Comparison of ENCODE assay signal across 24 cellular contexts in genomic region chr19:38497907-38498306, GRCh38.
"Had no signal": no experiment of that assay in that cellular context is flagged by ENCODE, and none has a peak within 500 bp of the region (broad histone marks: within the 10 kb centered on the region; RNA-seq: fewer than 3 reads in every experiment).

No MANE protein-coding gene starts in this region.

- H2AFZ ChIP-seq: hepatocyte, neural progenitor cell had no signal

- H3K4me1 ChIP-seq: esophagus squamous epithelium, gastroesophageal sphincter, left ventricle myocardium inferior, lower lobe of right lung, neural progenitor cell, pancreas, thyroid gland had no signal

- H3K27ac ChIP-seq: esophagus squamous epithelium, gastroesophageal sphincter, hepatocyte, left ventricle myocardium inferior, lower lobe of right lung, neural progenitor cell, pancreas, thyroid gland had no signal

- H3K9me3 ChIP-seq: esophagus squamous epithelium, gastroesophageal sphincter, left ventricle myocardium inferior, lower lobe of right lung, pancreas, thyroid gland had no signal

- H3K4me3 Mint-ChIP-seq: memory B cell; mesothelial cell of epicardium; natural killer cell treated with Interleukin-12 subunit alpha and Interleukin-12 subunit beta and Interleukin-15 and Interleukin-18, amount 100 ng/mL, for 72 hours; neural progenitor cell; type B pancreatic cell had no signal

- H3K27ac Mint-ChIP-seq: memory B cell; mesothelial cell of epicardium; natural killer cell treated with Interleukin-12 subunit alpha and Interleukin-12 subunit beta and Interleukin-15 and Interleukin-18, amount 100 ng/mL, for 72 hours; neural progenitor cell; progenitor cell of endocrine pancreas; type B pancreatic cell had no signal

- ATAC-seq: gastroesophageal sphincter; lower lobe of right lung; natural killer cell treated with Interleukin-12 subunit alpha and Interleukin-12 subunit beta and Interleukin-15 and Interleukin-18, amount 100 ng/mL, for 72 hours; pancreas; right cardiac atrium had no signal

- H3K9me3 Mint-ChIP-seq: memory B cell; mesothelial cell of epicardium; natural killer cell treated with Interleukin-12 subunit alpha and Interleukin-12 subunit beta and Interleukin-15 and Interleukin-18, amount 100 ng/mL, for 72 hours; neural progenitor cell; type B pancreatic cell had no signal

- H3K36me3 Mint-ChIP-seq: memory B cell; mesothelial cell of epicardium; natural killer cell treated with Interleukin-12 subunit alpha and Interleukin-12 subunit beta and Interleukin-15 and Interleukin-18, amount 100 ng/mL, for 72 hours; neural progenitor cell; type B pancreatic cell had no signal

- FAIRE-seq: kidney, pancreas, small intestine, urothelium cell line had no signal

- H3K27me3 ChIP-seq: hepatocyte, neural progenitor cell, pancreas, thyroid gland had no signal

- H3K27me3 Mint-ChIP-seq: natural killer cell treated with Interleukin-12 subunit alpha and Interleukin-12 subunit beta and Interleukin-15 and Interleukin-18, amount 100 ng/mL, for 72 hours had no signal

- H3K4me1 Mint-ChIP-seq: mesothelial cell of epicardium had no signal

- H3K79me2 ChIP-seq: hepatocyte had no signal

- H3K4me2 ChIP-seq: hepatocyte, neural progenitor cell had no signal

- DNase-seq: dermis blood vessel endothelial cell; esophagus squamous epithelium; foreskin fibroblast; head of caudate nucleus; kidney; left cardiac atrium; left ventricle myocardium inferior; lower lobe of right lung; nucleus accumbens; pancreas; right cardiac atrium; small intestine; stimulated activated CD4-positive, alpha-beta T cell treated with anti-CD3 and anti-CD28 coated beads, Interleukin-12 subunit alpha, Interleukin-12 subunit beta, amount 100 ng/mL, for 4 hours; stimulated activated naive CD4-positive, alpha-beta T cell; thyroid gland had no signal

- H3K36me3 ChIP-seq: esophagus squamous epithelium, gastroesophageal sphincter, left ventricle myocardium inferior, lower lobe of right lung, neural progenitor cell, pancreas, thyroid gland had no signal

- H3K4me3 ChIP-seq: esophagus squamous epithelium, gastroesophageal sphincter, hepatocyte, left ventricle myocardium inferior, lower lobe of right lung, neural progenitor cell, pancreas, thyroid gland had no signal
